ENCODE assay signal across 14 cellular contexts in the genomic region with DNA sequence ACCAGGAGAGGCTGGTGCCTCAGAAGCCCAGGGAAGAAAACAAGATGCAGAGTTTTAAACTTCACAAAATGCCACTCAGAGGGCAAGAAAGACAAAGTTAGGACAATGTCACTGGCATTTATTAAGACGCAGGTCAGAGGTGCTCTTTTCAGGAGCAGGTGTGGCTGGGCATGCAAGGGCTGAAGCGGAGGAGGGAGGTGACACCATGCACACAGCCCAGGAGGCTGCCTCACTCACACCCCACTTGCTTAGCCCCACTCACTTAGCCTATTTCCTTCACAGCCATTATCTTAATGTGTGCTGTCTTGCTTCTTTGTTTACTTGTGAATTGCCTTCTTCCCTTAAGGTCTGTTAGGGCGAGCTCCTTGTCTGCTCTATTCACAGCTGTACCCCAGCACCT. TPM values are rescaled to one million over a fixed set of nuclear protein-coding genes. Genes with fewer than 3 reads are reported as not detected.
DNase-seq lines count a peak whose midpoint lies in the region; ATAC-seq, FAIRE-seq and TF ChIP-seq lines count a peak whose summit lies in the region.
"Had no signal": no experiment of that assay in that cellular context is flagged by ENCODE, and none has a peak within 500 bp of the region (broad histone marks: within the 10 kb centered on the region; RNA-seq: fewer than 3 reads in every experiment).

No MANE protein-coding gene starts in this region.

- no TSS peak for BruUV-seq in HCT116 (replicated peaks; lab: Mats Ljungman, UMichigan)

- H2AFZ ChIP-seq in HCT116 (ENCODE audit: low read depth, low read length, poor library complexity, severe bottlenecking) (no peak overlapping the region), mesenchymal stem cell (ENCODE audit: low read depth, low read length) (no peak overlapping the region), Karpas-422 (ENCODE audit: low read length) (no peak overlapping the region)

- H3K9ac ChIP-seq in HCT116 (ENCODE audit: low read length) = peak overlapping the region; percentile 22
- H3K9ac ChIP-seq in mesenchymal stem cell (ENCODE audit: low read length) = no peak overlapping the region
- H3K9ac ChIP-seq in Karpas-422 (ENCODE audit: low read length) = no peak overlapping the region

- no peaks in the 10 kb centered on the region for H3K27me3 Mint-ChIP-seq in activated CD8-positive, alpha-beta T cell treated with anti-CD3 and anti-CD28 coated beads, Interleukin-2, amount 10 ng/mL, durations not matched to agents 7 days and 5 days (ENCODE audit: low read depth)
- H3K27me3 Mint-ChIP-seq: activated naive CD4-positive, alpha-beta T cell treated with anti-CD3 and anti-CD28 coated beads, Interleukin-2, amount 50 U/mL, for 24 hours had no signal

- H3K27ac Mint-ChIP-seq in activated CD8-positive, alpha-beta T cell treated with anti-CD3 and anti-CD28 coated beads, Interleukin-2, amount 10 ng/mL, durations not matched to agents 7 days and 5 days = peak overlapping the region; percentile 59
- H3K27ac Mint-ChIP-seq: activated naive CD4-positive, alpha-beta T cell treated with anti-CD3 and anti-CD28 coated beads, Interleukin-2, amount 50 U/mL, for 24 hours had no signal

- H4K20me1 ChIP-seq in HCT116 (ENCODE audit: insufficient read depth) (no peaks in the 10 kb centered on the region), Karpas-422 (ENCODE audit: insufficient read depth, low read depth, low read length) (no peaks in the 10 kb centered on the region)

- TF ChIP-seq RAD21 in HCT116 (IDR thresholded peaks at IDR 0.05; ENCODE audit: low read depth) = no peak

- H2BK12ac ChIP-seq in mesenchymal stem cell (ENCODE audit: low read length in 2 of 2) = peak overlapping the region; percentile 40 to 87

- H3K27me3 ChIP-seq in AG04450 (ENCODE audit: control insufficient read depth, insufficient read depth, low read length) (no peaks in the 10 kb centered on the region), HCT116 (ENCODE audit: insufficient read depth, low read length) (no peaks in the 10 kb centered on the region), mesenchymal stem cell (ENCODE audit: control insufficient read depth in 1 of 2, insufficient read depth in 1 of 2, low read length in 2 of 2) (no peaks in the 10 kb centered on the region), Karpas-422 (ENCODE audit: low read length) (no peaks in the 10 kb centered on the region)

- no peak for ATAC-seq in HCT116
- no peak for ATAC-seq in activated CD8-positive, alpha-beta T cell treated with anti-CD3 and anti-CD28 coated beads, Interleukin-2, amount 10 ng/mL, durations not matched to agents 7 days and 5 days
- ATAC-seq in GM21825 (IDR thresholded peaks at IDR 0.05; ENCODE audit: unreplicated experiment) = no peak

- no peaks in the 10 kb centered on the region for H3K9me2 ChIP-seq in HCT116 (ENCODE audit: insufficient read depth)
- H3K9me2 ChIP-seq in Karpas-422 (replicated peaks; ENCODE audit: insufficient read depth, low read length) = no peaks in the 10 kb centered on the region

- CTCF ChIA-PET in AG04450 (lab: Charles Lee) = interaction anchor here (1.4 kb wide), 1 partner anchor 328 kb away, joined by 5 read pairs; no protein-coding TSS in a partner anchor
- CTCF ChIA-PET in HCT116 (lab: Charles Lee) = no interaction called here
- CTCF ChIA-PET in activated CD8-positive, alpha-beta T cell treated with anti-CD3 and anti-CD28 coated beads, Interleukin-2, amount 10 ng/mL, durations not matched to agents 7 days and 5 days (lab: Charles Lee) = interaction anchor here (1.6 to 2.4 kb wide), 2 partner anchors 10 to 18 kb away, joined by 7 to 8 read pairs; no protein-coding TSS in a partner anchor

- 29% methylated on average over 3 of the region's 3 CpGs for WGBS in mesenchymal stem cell

- H3K18ac ChIP-seq in mesenchymal stem cell (ENCODE audit: low read depth in 1 of 2, low read length in 2 of 2) = peak overlapping the region; percentile 81 to 88

- H2BK15ac ChIP-seq in mesenchymal stem cell (ENCODE audit: low read depth, poor library complexity, severe bottlenecking) = no peak overlapping the region

- TF ChIP-seq CTCF in AG04450 (IDR thresholded peaks at IDR 0.05; ENCODE audit: low read depth, low read length) = no peak
- TF ChIP-seq CTCF in HCT116 (IDR thresholded peaks at IDR 0.05 in 2 of 3, conservative IDR thresholded peaks at IDR 0.05 in 1 of 3; ENCODE audit: borderline replicate concordance in 1 of 3, insufficient read depth in 1 of 3, low read depth in 2 of 3, low read length in 2 of 3) = no peak

- peak overlapping the region; percentile 52 for H3K27ac ChIP-seq in AG04450 (ENCODE audit: low read depth, low read length)
- H3K27ac ChIP-seq in HCT116 (ENCODE audit: low read depth, low read length) = peak overlapping the region; percentile 55
- peak overlapping the region; percentile 95 for H3K27ac ChIP-seq in mesenchymal stem cell (ENCODE audit: low read length, poor library complexity, severe bottlenecking)
- no peak overlapping the region for H3K27ac ChIP-seq in Karpas-422 (ENCODE audit: low read length)
- H3K27ac ChIP-seq: SK-N-MC had no signal

- H3K9me3 ChIP-seq in AG04450 (ENCODE audit: control insufficient read depth, insufficient read depth, low read length) (no peaks in the 10 kb centered on the region), HCT116 (ENCODE audit: control insufficient read depth in 1 of 2, insufficient read depth in 1 of 2, low read depth in 1 of 2, low read length in 2 of 2) (no peaks in the 10 kb centered on the region), mesenchymal stem cell (ENCODE audit: control insufficient read depth, low read length) (no peaks in the 10 kb centered on the region), Karpas-422 (ENCODE audit: low read length) (no peaks in the 10 kb centered on the region)

- RAD21 ChIA-PET in HCT116 (lab: Charles Lee; ENCODE audit: low non-redundant PET in 1 of 2, low total read pairs in 2 of 2, uncharacterized antibody in 2 of 2, unreplicated experiment in 2 of 2) = no interaction called here

- peaks cover 69% of the 10 kb centered on the region for H3K4me1 Mint-ChIP-seq in activated CD8-positive, alpha-beta T cell treated with anti-CD3 and anti-CD28 coated beads, Interleukin-2, amount 10 ng/mL, durations not matched to agents 7 days and 5 days (ENCODE audit: low read depth)

- H3K4me3 ChIP-seq in AG04450 (ENCODE audit: low read depth, low read length) (no peak overlapping the region), HCT116 (replicated peaks in 1 of 2; ENCODE audit: low read depth in 1 of 2, low read length in 2 of 2) (peak overlapping the region in 1 of 2 experiments; percentile 12; a peak in 2 of 4 replicates), mesenchymal stem cell (ENCODE audit: insufficient read depth in 1 of 2, low read depth in 1 of 2, low read length in 2 of 2) (no peak overlapping the region), Karpas-422 (ENCODE audit: low read length) (no peak overlapping the region)
- H3K4me3 ChIP-seq: SK-N-MC had no signal

- H3K14ac ChIP-seq in mesenchymal stem cell (ENCODE audit: low read length in 2 of 2) = no peak overlapping the region

- peak overlapping the region; percentile 92 for H2AK5ac ChIP-seq in mesenchymal stem cell (ENCODE audit: low read length, severe bottlenecking)

- H3K4me2 ChIP-seq in HCT116 (ENCODE audit: low read length) (peak overlapping the region; percentile 66), mesenchymal stem cell (ENCODE audit: low read length, poor library complexity, severe bottlenecking) (no peak overlapping the region), Karpas-422 (ENCODE audit: low read depth, low read length, poor library complexity, severe bottlenecking) (no peak overlapping the region)

- intact Hi-C loops in HCT116 (cut with micrococcal nuclease) = no loop called here

- DNase-seq in AG04450 (ENCODE audit: low read depth, low spot score) (no peak), HCT116 (ENCODE audit: low read depth, low spot score) (no peak), mesenchymal stem cell (peak; percentile 48), Karpas-422 (no peak), NAMALWA (ENCODE audit: low spot score) (no peak), GM12891 (ENCODE audit: insufficient read length, low spot score) (no peak)
- DNase-seq in activated CD8-positive, alpha-beta T cell treated with anti-CD3 and anti-CD28 coated beads, Interleukin-2, amount 10 ng/mL, durations not matched to agents 7 days and 5 days = peak; percentile 15
- DNase-seq: activated CD4-positive, alpha-beta T cell treated with anti-CD3 and anti-CD28 coated beads for 48 hours; C1 segment of cervical spinal cord; NCI-H1105 treated with DMSO at 0.1 percent for 48 hours; NCI-H526 treated with DMSO at 0.1 percent for 48 hours had no signal

- H3K4me3 Mint-ChIP-seq in activated CD8-positive, alpha-beta T cell treated with anti-CD3 and anti-CD28 coated beads, Interleukin-2, amount 10 ng/mL, durations not matched to agents 7 days and 5 days = no peak overlapping the region
- H3K4me3 Mint-ChIP-seq: activated naive CD4-positive, alpha-beta T cell treated with anti-CD3 and anti-CD28 coated beads, Interleukin-2, amount 50 U/mL, for 24 hours had no signal

- H3K9me3 Mint-ChIP-seq in activated CD8-positive, alpha-beta T cell treated with anti-CD3 and anti-CD28 coated beads, Interleukin-2, amount 10 ng/mL, durations not matched to agents 7 days and 5 days (ENCODE audit: insufficient read depth) = no peaks in the 10 kb centered on the region
- H3K9me3 Mint-ChIP-seq: activated naive CD4-positive, alpha-beta T cell treated with anti-CD3 and anti-CD28 coated beads, Interleukin-2, amount 50 U/mL, for 24 hours had no signal

- no peak for TF ChIP-seq POLR2A in HCT116 (IDR thresholded peaks at IDR 0.05; ENCODE audit: borderline replicate concordance, extremely low read depth, insufficient read depth, insufficient read length)
- no peak for TF ChIP-seq POLR2A in GM12891 (IDR thresholded peaks at IDR 0.05; ENCODE audit: low read depth, low read length)

- H3K23ac ChIP-seq in mesenchymal stem cell (ENCODE audit: low read length in 2 of 2) = no peak overlapping the region

- H4K8ac ChIP-seq in mesenchymal stem cell (ENCODE audit: low read length) = peak overlapping the region; percentile 80

- peaks cover 30 to 51% of the 10 kb centered on the region in 2 experiments for H3K4me1 ChIP-seq in HCT116 (ENCODE audit: control insufficient read depth in 1 of 2, insufficient read depth in 2 of 2, low read length in 2 of 2)
- peaks cover 24% of the 10 kb centered on the region for H3K4me1 ChIP-seq in mesenchymal stem cell (ENCODE audit: control insufficient read depth, insufficient read depth, low read depth, low read length)
- no peaks in the 10 kb centered on the region; the same call in 1 of the 2 replicates for H3K4me1 ChIP-seq in Karpas-422 (ENCODE audit: low read length)

- H3K79me2 ChIP-seq in HCT116 (ENCODE audit: insufficient read depth, low read length) (no peaks in the 10 kb centered on the region), Karpas-422 (ENCODE audit: low read length) (no peaks in the 10 kb centered on the region)

- H4K91ac ChIP-seq in mesenchymal stem cell (ENCODE audit: low read length) = peak overlapping the region; percentile 58

- peaks cover 5% of the 10 kb centered on the region for H3K36me3 Mint-ChIP-seq in activated CD8-positive, alpha-beta T cell treated with anti-CD3 and anti-CD28 coated beads, Interleukin-2, amount 10 ng/mL, durations not matched to agents 7 days and 5 days (ENCODE audit: low read depth)

- FAIRE-seq in GM12891 (lab: Jason Lieb, UNC) = no peak

- H2BK120ac ChIP-seq in mesenchymal stem cell (ENCODE audit: low read depth, low read length) = peak overlapping the region; percentile 69

- peak overlapping the region; percentile 91 for H2BK5ac ChIP-seq in mesenchymal stem cell (ENCODE audit: low read depth, low read length, poor library complexity, severe bottlenecking)

- POLR2A ChIA-PET in AG04450 (lab: Yijun Ruan, JAX) = no interaction called here
- POLR2A ChIA-PET in HCT116 (lab: Charles Lee) = no interaction called here
- POLR2A ChIA-PET in activated CD8-positive, alpha-beta T cell treated with anti-CD3 and anti-CD28 coated beads, Interleukin-2, amount 10 ng/mL, durations not matched to agents 7 days and 5 days (lab: Charles Lee) = no interaction called here

- peaks cover 23% of the 10 kb centered on the region for H3K79me1 ChIP-seq in mesenchymal stem cell (replicated peaks; ENCODE audit: low read length, poor library complexity, severe bottlenecking)

- H3K36me3 ChIP-seq in HCT116 (ENCODE audit: control insufficient read depth in 1 of 2, insufficient read depth in 2 of 2, low read length in 2 of 2) (no peaks in the 10 kb centered on the region), mesenchymal stem cell (ENCODE audit: control insufficient read depth in 1 of 2, insufficient read depth in 2 of 2, low read depth in 1 of 2, low read length in 2 of 2) (no peaks in the 10 kb centered on the region), Karpas-422 (ENCODE audit: insufficient read depth, low read length) (no peaks in the 10 kb centered on the region)

- H3K4ac ChIP-seq in mesenchymal stem cell (ENCODE audit: low read depth in 1 of 2, low read length in 2 of 2) = peak overlapping the region; percentile 22 to 78

RNA-seq across cellular contexts. Expression of gene HIVEP3, which starts 17.2 kb away (rescaled TPM):
- 4.8 and 5.0 TPM in 2 replicates for polyA plus RNA-seq in AG04450 (2011; rRNA removed)
- polyA minus RNA-seq in AG04450 (2011; rRNA and poly(A)+ RNA removed) = 3.5 and 3.6 TPM in 2 replicates
- total RNA-seq in HCT116 (2021; ENCODE audit: unreplicated experiment) = 7.1 TPM
- polyA plus RNA-seq in HCT116 (2012) = 4.2 and 6.0 TPM in 2 replicates
- total RNA-seq in activated CD8-positive, alpha-beta T cell treated with anti-CD3 and anti-CD28 coated beads, Interleukin-2, amount 10 ng/mL, durations not matched to agents 7 days and 5 days = 10 to 100 TPM; 10.8 to 11.8 TPM
- polyA plus RNA-seq in mesenchymal stem cell (2013, experiment 1 of 2) = 3.5 TPM
- polyA plus RNA-seq in mesenchymal stem cell (2013, experiment 2 of 2) = 3.6 TPM
- total RNA-seq in Karpas-422 (2014; rRNA removed; shearing (Covaris generic); ENCODE audit: low replicate concordance) = 0.87 and 1.3 TPM in 2 replicates
- 6.9 TPM for polyA plus RNA-seq in GM12891 (2012; ENCODE audit: low read depth, missing spikeins)

Comparison
In these comparisons a context has a peak if more than half of its experiments do, and no peak if none do; other contexts are left out.
1. DNase-seq: peak in activated CD8-positive, alpha-beta T cell treated with anti-CD3 and anti-CD28 coated beads, Interleukin-2, amount 10 ng/mL, durations not matched to agents 7 days and 5 days (single experiment) and mesenchymal stem cell (single experiment); none in AG04450 (single experiment), HCT116 (single experiment), Karpas-422 (single experiment), NAMALWA (single experiment) and GM12891 (single experiment).